1 cellular context compared by ENCODE assay signal in genomic region chr9:129471201-129472019, GRCh38.
TF ChIP-seq lines count a peak whose summit lies in the region.

No MANE protein-coding gene starts in this region.

TF ChIP-seq in IMR-90, 13 proteins besides CTCF, POLR2A, EP300 and RAD21:
- TF ChIP-seq CHD1 (IDR thresholded peaks at IDR 0.05; ENCODE audit: low read depth, low read length) (no peak), RFX5 (IDR thresholded peaks at IDR 0.05; ENCODE audit: low read depth, low read length) (no peak), USF2 (IDR thresholded peaks at IDR 0.05; ENCODE audit: low read depth, low read length) (no peak), CEBPB (IDR thresholded peaks at IDR 0.05; ENCODE audit: low read depth, low read length) (no peak), SMC3 (IDR thresholded peaks at IDR 0.05; ENCODE audit: low read depth, low read length) (no peak), RCOR1 (IDR thresholded peaks at IDR 0.05; ENCODE audit: insufficient replicate concordance, low read length) (no peak), BHLHE40 (IDR thresholded peaks at IDR 0.05; ENCODE audit: low read depth, low read length) (no peak), MAZ (IDR thresholded peaks at IDR 0.05; ENCODE audit: borderline replicate concordance, low read depth, low read length) (no peak), FOS (IDR thresholded peaks at IDR 0.05; ENCODE audit: low read depth, low read length) (no peak), MXI1 (IDR thresholded peaks at IDR 0.05; ENCODE audit: borderline replicate concordance, low read depth, low read length) (no peak), ELK1 (IDR thresholded peaks at IDR 0.05; ENCODE audit: borderline replicate concordance, low read depth, low read length) (no peak), MAFK (IDR thresholded peaks at IDR 0.05; ENCODE audit: low read depth, low read length) (no peak), NFE2L2 (IDR thresholded peaks at IDR 0.05; ENCODE audit: low read depth, low read length) (no peak)
TF ChIP-seq in IMR-90: peak in this region for 0.
